8 cellular contexts compared by ENCODE assay signal in the genomic region with DNA sequence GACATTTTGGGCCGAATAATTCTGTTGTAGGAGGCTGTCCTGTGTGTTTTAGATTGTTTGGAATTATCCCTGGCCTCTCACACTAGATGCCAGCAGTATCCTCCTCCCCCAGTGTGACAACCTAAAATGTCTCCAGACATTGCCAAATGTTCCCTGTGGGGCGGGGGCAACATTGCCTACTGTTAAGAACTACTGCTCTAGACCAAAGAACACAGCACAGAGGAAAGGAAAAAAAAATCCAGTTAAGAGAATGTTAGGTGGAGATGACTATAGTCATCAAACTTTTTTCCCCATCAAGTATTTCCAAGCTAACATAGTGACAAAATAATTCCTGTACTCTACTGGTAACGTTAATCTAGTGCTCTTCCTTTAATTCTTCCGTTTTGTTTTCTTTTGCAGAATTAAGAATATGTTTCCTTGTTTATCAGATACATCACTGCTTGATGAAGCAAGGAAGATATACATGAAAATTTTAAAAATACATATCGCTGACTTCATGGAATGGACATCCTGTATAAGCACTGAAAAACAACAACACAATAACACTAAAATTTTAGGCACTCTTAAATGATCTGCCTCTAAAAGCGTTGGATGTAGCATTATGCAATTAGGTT. TPM values are rescaled to one million over a fixed set of nuclear protein-coding genes. Genes with fewer than 3 reads are reported as not detected.
DNase-seq lines count a peak whose midpoint lies in the region; TF ChIP-seq lines count a peak whose summit lies in the region.

No MANE protein-coding gene starts in this region.

- TF ChIP-seq CTCF in DOHH2 (IDR thresholded peaks at IDR 0.05; ENCODE audit: low read depth, low read length, poor library complexity, severe bottlenecking), result no peak
- no peak for TF ChIP-seq CTCF in MM.1S (IDR thresholded peaks at IDR 0.05; ENCODE audit: low read length)
- TF ChIP-seq CTCF in mammary epithelial cell (conservative IDR thresholded peaks at IDR 0.05 in 1 of 2, IDR thresholded peaks at IDR 0.05 in 1 of 2; ENCODE audit: extremely low read depth in 1 of 2, insufficient read depth in 1 of 2, low read depth in 1 of 2, low read length in 2 of 2), result no peak
- TF ChIP-seq CTCF in osteocyte (IDR thresholded peaks at IDR 0.05), result no peak

- intact Hi-C loops in mammary epithelial cell (cut with micrococcal nuclease), result no loop called here

- CTCF ChIA-PET in mammary epithelial cell (lab: Charles Lee; ENCODE audit: low non-redundant PET), result no interaction called here

- H3K27ac Mint-ChIP-seq in osteocyte (ENCODE audit: unreplicated experiment), result peak overlapping the region; percentile 99

- no peaks in the 10 kb centered on the region for H3K9me2 ChIP-seq in DOHH2 (replicated peaks; ENCODE audit: control insufficient read depth, low read length)
- H3K9me2 ChIP-seq in MM.1S (replicated peaks; ENCODE audit: insufficient read depth, low read length), result no peaks in the 10 kb centered on the region

- H3K9ac ChIP-seq in MM.1S (ENCODE audit: low read length), result peak overlapping the region; percentile 100
- peak overlapping the region; percentile 45 for H3K9ac ChIP-seq in mammary epithelial cell (ENCODE audit: insufficient read depth, low read length)

- peaks cover 42% of the 10 kb centered on the region for H3F3A ChIP-seq in DOHH2 (ENCODE audit: control insufficient read depth, insufficient read depth)
- peaks cover 83% of the 10 kb centered on the region for H3F3A ChIP-seq in MM.1S (ENCODE audit: insufficient read depth, low read length)

- no TSS peak for BruUV-seq in mammary epithelial cell (replicated peaks; lab: Mats Ljungman, UMichigan)

- H3K36me3 Mint-ChIP-seq in osteocyte (ENCODE audit: unreplicated experiment), result peaks cover 51% of the 10 kb centered on the region

- dilution Hi-C loops in mammary epithelial cell (cut with HindIII; ENCODE audit: low sequenced_read_pairs), result no loop called here

- DNase-seq in MM.1S (peak; percentile 53), mammary epithelial cell (peak; percentile 41), osteocyte (ENCODE audit: extremely low spot score, unreplicated experiment) (no peak), COR-L47 (lab: John Stamatoyannopoulos, UW) (no peak)
- DNase-seq in stimulated activated CD4-positive, alpha-beta T cell treated with anti-CD3 and anti-CD28 coated beads, Interleukin-1b, Interleukin-23, amount 100 ng/mL, for 48 hours, result no peak
- no peak for DNase-seq in stimulated activated CD4-positive, alpha-beta T cell treated with anti-CD3 and anti-CD28 coated beads, Interleukin-4, amount 100 ng/mL, for 1 hour
- no peak for DNase-seq in stimulated activated CD4-positive, alpha-beta T cell treated with anti-CD3 and anti-CD28 coated beads, Interleukin-2, amount 100 ng/mL, for 48 hours

- no peaks in the 10 kb centered on the region for H3K27me3 ChIP-seq in DOHH2 (ENCODE audit: control insufficient read depth, low read length)
- no peaks in the 10 kb centered on the region for H3K27me3 ChIP-seq in MM.1S (replicated peaks; ENCODE audit: insufficient read depth, low read length)
- H3K27me3 ChIP-seq in mammary epithelial cell (ENCODE audit: insufficient read depth, low read length), result no peaks in the 10 kb centered on the region

- H3K79me2 ChIP-seq in DOHH2 (ENCODE audit: control insufficient read depth, low read length), result peaks cover 74% of the 10 kb centered on the region
- peaks cover 87% of the 10 kb centered on the region for H3K79me2 ChIP-seq in MM.1S (ENCODE audit: low read length)
- peaks cover 68% of the 10 kb centered on the region for H3K79me2 ChIP-seq in mammary epithelial cell (ENCODE audit: insufficient read depth, low read length)

- H3K4me1 ChIP-seq in DOHH2 (ENCODE audit: control insufficient read depth, low read length) (peaks cover 57% of the 10 kb centered on the region), MM.1S (ENCODE audit: low read length) (0 out of 2 replicates have a peak, but pooled peaks cover 5% of the 10 kb centered on the region), mammary epithelial cell (ENCODE audit: insufficient read depth, low read length) (peaks cover 42% of the 10 kb centered on the region)

- H3K36me3 ChIP-seq in DOHH2 (ENCODE audit: control insufficient read depth, low read length) (peaks cover 63% of the 10 kb centered on the region), MM.1S (replicated peaks; ENCODE audit: insufficient read depth, low read length) (peaks cover 15% of the 10 kb centered on the region), mammary epithelial cell (ENCODE audit: insufficient read depth, low read length) (peaks cover 3% of the 10 kb centered on the region)

- peaks cover 46% of the 10 kb centered on the region for H3K4me1 Mint-ChIP-seq in osteocyte (ENCODE audit: unreplicated experiment)

- H3K4me3 ChIP-seq in DOHH2 (ENCODE audit: low read length) (peak overlapping the region; percentile 96), MM.1S (ENCODE audit: low read length) (peak overlapping the region; percentile 94), mammary epithelial cell (replicated peaks in 1 of 3; ENCODE audit: insufficient read depth in 1 of 3, low read depth in 2 of 3, low read length in 3 of 3) (peak overlapping the region; percentile 2 to 95 (median 24))

- H3K27me3 Mint-ChIP-seq in osteocyte (ENCODE audit: unreplicated experiment), result no peaks in the 10 kb centered on the region

- H3K4me3 Mint-ChIP-seq in osteocyte (ENCODE audit: unreplicated experiment), result peak overlapping the region; percentile 97

- 52% methylated on average over 6 of the region's 6 CpGs for WGBS in mammary epithelial cell (ENCODE audit: low coverage, missing lambda C conversion rate)

- in situ Hi-C loops in mammary epithelial cell (cut with MboI; ENCODE audit: low sequenced_read_pairs in 2 of 2), result loop anchor here in 1 of 2 donors (25.0 kb wide), 1 partner anchor 1158 kb away; no protein-coding TSS in a partner anchor

- H3K27ac ChIP-seq in DOHH2 (ENCODE audit: low read depth, low read length), result peak overlapping the region; percentile 97
- peak overlapping the region; percentile 97 for H3K27ac ChIP-seq in MM.1S (ENCODE audit: low read length)
- peak overlapping the region; percentile 86 for H3K27ac ChIP-seq in mammary epithelial cell (ENCODE audit: insufficient read depth, low read depth, low read length)

- peak overlapping the region; percentile 96 for H3K4me2 ChIP-seq in DOHH2 (ENCODE audit: low read length)
- peak overlapping the region; percentile 89 for H3K4me2 ChIP-seq in MM.1S (ENCODE audit: low read depth, low read length)
- peak overlapping the region; percentile 90 for H3K4me2 ChIP-seq in mammary epithelial cell (ENCODE audit: insufficient read depth, low read depth, low read length)

- no peak overlapping the region for H2AFZ ChIP-seq in MM.1S (ENCODE audit: low read length)
- H2AFZ ChIP-seq in mammary epithelial cell (ENCODE audit: low read depth, low read length), result no peak overlapping the region

- H3K9me3 ChIP-seq in DOHH2 (ENCODE audit: control insufficient read depth, insufficient read depth, low read length) (no peaks in the 10 kb centered on the region), MM.1S (replicated peaks; ENCODE audit: insufficient read depth, low read length) (no peaks in the 10 kb centered on the region), mammary epithelial cell (replicated peaks; ENCODE audit: insufficient read depth, low read length) (no peaks in the 10 kb centered on the region)

- H4K20me1 ChIP-seq in DOHH2 (ENCODE audit: control insufficient read depth, insufficient read depth, low read depth, low read length), result no peaks in the 10 kb centered on the region
- H4K20me1 ChIP-seq in MM.1S (ENCODE audit: insufficient read depth, low read length), result no peaks in the 10 kb centered on the region
- H4K20me1 ChIP-seq in mammary epithelial cell (ENCODE audit: insufficient read depth, low read length), result no peaks in the 10 kb centered on the region

- H3K9me3 Mint-ChIP-seq in osteocyte (ENCODE audit: unreplicated experiment), result no peaks in the 10 kb centered on the region

RNA-seq across cellular contexts. Expression of a gene that starts 3.6 kb away (rescaled TPM):
- total RNA-seq in mammary epithelial cell (10 to 100 TPM; 13.3 to 23.0 TPM), osteocyte (76.4 and 78.9 TPM in 2 replicates)
- polyA plus RNA-seq in mammary epithelial cell, result 4.7 TPM
- polyA minus RNA-seq in mammary epithelial cell, result 9.5 TPM

RNA-seq across cellular contexts. Expression of a gene that starts 24.8 kb away (rescaled TPM):
- total RNA-seq in mammary epithelial cell (1 to 10 TPM in 1 of 2 donors, not detected in 1; 1.7 TPM), osteocyte (0.84 TPM in 1 of 2 replicates, not detected in the other)
- polyA plus RNA-seq in mammary epithelial cell, result 0.74 TPM
- polyA minus RNA-seq in mammary epithelial cell, result not detected

Comparison
In these comparisons a context has a peak if more than half of its experiments do, and no peak if none do; other contexts are left out.
1. H3K4me3 ChIP-seq: peak in every context shown above with its lines; median percentile 96 in DOHH2; 94 in MM.1S; 24 in mammary epithelial cell.
2. DNase-seq: peak in MM.1S (single experiment) and mammary epithelial cell (single experiment); none in osteocyte (single experiment), stimulated activated CD4-positive, alpha-beta T cell treated with anti-CD3 and anti-CD28 coated beads, Interleukin-1b, Interleukin-23, amount 100 ng/mL, for 48 hours (single experiment), stimulated activated CD4-positive, alpha-beta T cell treated with anti-CD3 and anti-CD28 coated beads, Interleukin-4, amount 100 ng/mL, for 1 hour (single experiment), stimulated activated CD4-positive, alpha-beta T cell treated with anti-CD3 and anti-CD28 coated beads, Interleukin-2, amount 100 ng/mL, for 48 hours (0 of 2) and COR-L47 (single experiment).
3. Peak in every context shown above with its lines, with median percentiles within 50 percentile points of each other: H3K27ac ChIP-seq and H3K4me2 ChIP-seq.